1 cellular context compared by ENCODE assay signal in the genomic region with DNA sequence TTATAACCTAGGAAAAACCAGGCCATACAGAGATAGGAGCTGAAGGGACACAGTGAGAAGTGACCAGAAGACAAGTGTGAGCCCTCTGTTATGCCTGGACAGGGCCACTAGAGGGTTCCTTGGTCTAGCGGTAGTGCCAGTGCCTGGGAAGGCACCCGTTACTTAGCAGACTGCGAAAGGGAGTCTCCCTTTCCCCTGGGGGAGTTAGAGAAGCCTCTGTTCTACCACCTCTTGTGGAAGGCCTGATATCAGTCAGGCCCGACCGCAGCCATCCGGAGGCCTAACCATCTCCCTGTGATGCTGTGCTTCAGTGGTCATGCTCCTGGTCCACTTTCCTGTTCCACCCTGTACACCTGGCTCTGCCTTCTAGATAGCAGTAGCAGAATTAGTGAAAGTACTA.
TF ChIP-seq lines count a peak whose summit lies in the region.

No MANE protein-coding gene starts in this region.

TF ChIP-seq in HepG2, 621 proteins besides CTCF, POLR2A, EP300 and RAD21:
- TF ChIP-seq STAG1 (CRISPR knock-in tag; IDR thresholded peaks at IDR 0.05), result peak; percentile 47
